In genomic region chr2:113227290-113227689, GRCh38 we compare ENCODE assay signal across 1 cellular context.
TF ChIP-seq lines count a peak whose summit lies in the region.

No MANE protein-coding gene starts in this region.

TF ChIP-seq in HepG2, 621 proteins besides CTCF, POLR2A, EP300 and RAD21:
- TF ChIP-seq STAG1 (CRISPR knock-in tag; IDR thresholded peaks at IDR 0.05) (peak; percentile 69), SMC3 (IDR thresholded peaks at IDR 0.05; ENCODE audit: low read length) (peak; percentile 32; the same call in 1 of the 2 replicates), ZGPAT (CRISPR knock-in tag; IDR thresholded peaks at IDR 0.05) (no peak)
